24 cellular contexts compared by ENCODE assay signal in the genomic region with DNA sequence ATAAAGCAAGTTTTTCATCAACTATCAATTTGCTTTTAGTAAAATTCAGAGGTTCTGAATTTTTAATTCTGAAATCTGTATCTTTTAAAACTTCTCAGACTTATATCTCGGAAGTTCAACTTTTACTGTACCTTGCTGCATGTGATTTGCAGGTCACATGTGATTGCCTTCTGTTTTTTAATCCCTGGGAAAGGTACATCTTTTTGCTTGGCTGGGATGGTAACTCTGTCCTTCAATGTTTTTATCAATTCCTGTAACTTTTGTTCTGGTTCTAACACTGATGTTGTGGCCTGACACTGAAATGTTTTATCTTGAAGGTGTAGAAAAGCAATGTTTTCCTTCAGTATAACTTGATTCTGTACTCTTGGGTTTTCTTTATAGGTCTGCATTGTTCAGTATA.
"Had no signal": no experiment of that assay in that cellular context is flagged by ENCODE, and none has a peak within 500 bp of the region (broad histone marks: within the 10 kb centered on the region; RNA-seq: fewer than 3 reads in every experiment).

No MANE protein-coding gene starts in this region.

- H3K9me3 ChIP-seq: colonic mucosa, esophagus squamous epithelium, lower lobe of right lung had no signal

- DNase-seq: colonic mucosa; cortex of kidney; effector CD8-positive, alpha-beta T cell; effector memory CD8-positive, alpha-beta T cell; endodermal cell; erythroblast; esophagus squamous epithelium; foreskin fibroblast; foreskin melanocyte; gastrocnemius medialis; glutamatergic neuron; head of caudate nucleus; heart right ventricle; hippocampal formation; left cardiac atrium; left lung; left ventricle myocardium superior; lower lobe of right lung; mesenchymal stem cell; mucosa of descending colon had no signal

- FAIRE-seq: islet of Langerhans, keratinocyte had no signal

- H3K27ac ChIP-seq: colonic mucosa, epithelial cell of prostate, esophagus squamous epithelium, gastrocnemius medialis, heart right ventricle, left lung, lower lobe of right lung had no signal

- H3K27me3 ChIP-seq: colonic mucosa, esophagus squamous epithelium, gastrocnemius medialis, heart right ventricle, left lung had no signal

- H3K36me3 ChIP-seq: colonic mucosa, esophagus squamous epithelium, gastrocnemius medialis, heart right ventricle, left lung, lower lobe of right lung had no signal

- ATAC-seq: effector memory CD8-positive, alpha-beta T cell; esophagus mucosa; gastrocnemius medialis; heart right ventricle; left cardiac atrium; left lung; left ventricle myocardium superior; lower lobe of right lung; mucosa of descending colon had no signal

- H3K4me3 ChIP-seq: colonic mucosa, esophagus squamous epithelium, gastrocnemius medialis, heart right ventricle, left lung, lower lobe of right lung, mucosa of descending colon had no signal

- H3K4me1 ChIP-seq: colonic mucosa, esophagus squamous epithelium, gastrocnemius medialis, heart right ventricle, left lung, lower lobe of right lung had no signal
